ENCODE assay signal across 26 cellular contexts in the genomic region with DNA sequence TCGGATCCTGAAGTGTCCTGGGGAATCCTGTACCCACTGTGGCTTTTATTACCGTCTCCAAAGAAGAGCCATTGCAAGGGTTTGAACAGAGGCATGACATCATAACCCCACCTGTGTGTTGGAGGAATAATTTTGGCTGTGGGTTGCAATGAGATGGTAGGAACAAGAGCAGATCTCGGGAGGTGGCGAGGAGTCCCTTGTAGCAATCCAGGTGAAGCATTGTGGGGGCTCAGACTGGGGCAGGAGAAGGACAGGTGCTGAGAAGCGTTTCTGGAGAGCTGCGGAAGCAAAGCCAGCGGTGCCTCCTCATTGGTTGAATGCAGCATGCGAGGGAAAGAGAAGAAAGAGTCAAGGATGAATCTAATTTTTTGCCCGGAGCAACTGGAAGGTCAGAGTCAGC.
"Had no signal": no experiment of that assay in that cellular context is flagged by ENCODE, and none has a peak within 500 bp of the region (broad histone marks: within the 10 kb centered on the region; RNA-seq: fewer than 3 reads in every experiment).

No MANE protein-coding gene starts in this region.

- H3K27ac Mint-ChIP-seq: activated CD4-positive, alpha-beta memory T cell treated with anti-CD3 and anti-CD28 coated beads for 36 hours; activated CD4-positive, alpha-beta T cell treated with anti-CD3 and anti-CD28 coated beads, Interleukin-2, amount 10 ng/mL, durations not matched to agents 7 days and 5 days; activated naive CD4-positive, alpha-beta T cell treated with anti-CD3 and anti-CD28 coated beads for 36 hours; activated naive CD8-positive, alpha-beta T cell; activated T-helper 17 cell treated with anti-CD3 and anti-CD28 coated beads, Interleukin-2, amount 50 U/mL, for 72 hours; IgD-negative memory B cell; T-cell had no signal

- H3K4me3 ChIP-seq: SK-N-MC had no signal

- FAIRE-seq: RCC 7860, TTC549 had no signal

- H3K27ac ChIP-seq: SK-N-MC had no signal

- H3K4me3 Mint-ChIP-seq: activated CD4-positive, alpha-beta memory T cell treated with anti-CD3 and anti-CD28 coated beads for 36 hours; activated CD4-positive, alpha-beta T cell treated with anti-CD3 and anti-CD28 coated beads, Interleukin-2, amount 10 ng/mL, durations not matched to agents 7 days and 5 days; activated naive CD4-positive, alpha-beta T cell treated with anti-CD3 and anti-CD28 coated beads for 36 hours; activated naive CD8-positive, alpha-beta T cell; activated T-helper 17 cell treated with anti-CD3 and anti-CD28 coated beads, Interleukin-2, amount 50 U/mL, for 72 hours; IgD-negative memory B cell; T-cell had no signal

- H3K27me3 Mint-ChIP-seq: activated CD4-positive, alpha-beta T cell treated with anti-CD3 and anti-CD28 coated beads, Interleukin-2, amount 10 ng/mL, durations not matched to agents 7 days and 5 days; IgD-negative memory B cell; T-cell had no signal

- H3K36me3 Mint-ChIP-seq: activated CD4-positive, alpha-beta memory T cell treated with anti-CD3 and anti-CD28 coated beads for 36 hours; activated naive CD8-positive, alpha-beta T cell; IgD-negative memory B cell; T-cell had no signal

- H3K4me1 Mint-ChIP-seq: activated CD4-positive, alpha-beta T cell treated with anti-CD3 and anti-CD28 coated beads, Interleukin-2, amount 10 ng/mL, durations not matched to agents 7 days and 5 days; activated T-helper 17 cell treated with anti-CD3 and anti-CD28 coated beads, Interleukin-2, amount 50 U/mL, for 72 hours; IgD-negative memory B cell; T-cell had no signal

- H3K9me3 Mint-ChIP-seq: activated CD4-positive, alpha-beta memory T cell treated with anti-CD3 and anti-CD28 coated beads for 36 hours; activated CD4-positive, alpha-beta T cell treated with anti-CD3 and anti-CD28 coated beads, Interleukin-2, amount 10 ng/mL, durations not matched to agents 7 days and 5 days; activated naive CD4-positive, alpha-beta T cell treated with anti-CD3 and anti-CD28 coated beads for 36 hours had no signal

- DNase-seq: activated CD4-positive, alpha-beta memory T cell treated with anti-CD3 and anti-CD28 coated beads for 36 hours; activated CD4-positive, alpha-beta T cell treated with anti-CD3 and anti-CD28 coated beads, Interleukin-2, amount 10 ng/mL, durations not matched to agents 7 days and 5 days; activated CD4-positive, CD25-positive, alpha-beta regulatory T cell; activated CD8-positive, alpha-beta memory T cell treated with anti-CD3 and anti-CD28 coated beads for 24 hours; activated gamma-delta T cell; activated naive CD4-positive, alpha-beta T cell treated with anti-CD3 and anti-CD28 coated beads for 36 hours; activated T-cell treated with anti-CD3 and anti-CD28 coated beads, Interleukin-2, amount 50 U/mL, for 48 hours; central memory CD4-positive, alpha-beta T cell; KG1; NCI-H1092; NCI-H1417; NCI-H1694; NCI-H2029; NCI-H2107; NCI-H510A treated with DMSO at 0.1 percent for 48 hours; NCI-H69; SIG-M5; T-cell; T-helper 2 cell; T1000 had no signal
